Comparison of ENCODE assay signal across 8 cellular contexts in the genomic region with DNA sequence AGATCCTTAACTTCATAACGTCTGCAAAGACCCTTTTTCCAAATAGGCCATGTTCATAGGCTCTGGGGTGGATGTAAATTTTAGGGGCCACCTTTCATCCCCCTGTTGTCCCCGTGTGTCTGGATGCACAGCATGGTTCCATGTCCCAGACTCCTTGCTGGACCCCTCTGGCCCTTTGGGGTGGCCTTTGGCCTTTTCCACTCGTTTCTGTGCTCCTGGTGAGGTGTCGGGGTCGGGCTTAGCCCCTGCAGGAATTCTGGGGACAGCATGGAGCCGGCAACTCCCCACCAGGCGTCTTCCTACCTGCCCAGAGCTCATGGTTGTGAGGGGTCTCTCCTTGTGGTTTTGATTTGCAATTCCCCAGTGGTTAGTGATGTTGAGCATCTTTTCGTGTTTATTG.
DNase-seq lines count a peak whose midpoint lies in the region; ATAC-seq and TF ChIP-seq lines count a peak whose summit lies in the region.

No MANE protein-coding gene starts in this region.

- no peaks in the 10 kb centered on the region for H3K36me3 Mint-ChIP-seq in stimulated activated naive CD8-positive, alpha-beta T cell treated with anti-CD3 and anti-CD28 coated beads, Interleukin-15, Interleukin-2, amounts not matched to agents 100 ng/mL and 50 ng/mL, for 24 hours (ENCODE audit: low read depth)

- H3K4me1 Mint-ChIP-seq in stimulated activated naive CD8-positive, alpha-beta T cell treated with anti-CD3 and anti-CD28 coated beads, Interleukin-15, Interleukin-2, amounts not matched to agents 100 ng/mL and 50 ng/mL, for 24 hours (ENCODE audit: low read depth), result peaks cover 65% of the 10 kb centered on the region

- no peak for TF ChIP-seq POLR2A in vagina (IDR thresholded peaks at IDR 0.05)

- no peaks in the 10 kb centered on the region for H3K9me3 Mint-ChIP-seq in stimulated activated naive CD8-positive, alpha-beta T cell treated with anti-CD3 and anti-CD28 coated beads, Interleukin-15, Interleukin-2, amounts not matched to agents 100 ng/mL and 50 ng/mL, for 24 hours

- H3K9me3 ChIP-seq in muscle layer of duodenum (ENCODE audit: control insufficient read depth in 1 of 2, low read length in 2 of 2) (no peaks in the 10 kb centered on the region), vagina (no peaks in the 10 kb centered on the region)

- ATAC-seq in stimulated activated naive CD8-positive, alpha-beta T cell treated with anti-CD3 and anti-CD28 coated beads, Interleukin-15, Interleukin-2, amounts not matched to agents 100 U/mL and 50 U/mL, for 24 hours, result no peak
- no peak for ATAC-seq in HG03025 (IDR thresholded peaks at IDR 0.05; ENCODE audit: low FRiP score, unreplicated experiment)

- intact Hi-C loops in vagina (cut with DNase I), result no loop called here

- H3K4me1 ChIP-seq in muscle layer of duodenum (ENCODE audit: control insufficient read depth in 1 of 2, insufficient read depth in 2 of 2, low read length in 2 of 2) (peaks cover 16 to 41% of the 10 kb centered on the region in 2 donors), vagina (peaks cover 69% of the 10 kb centered on the region)

- DNase-seq in stimulated activated naive CD8-positive, alpha-beta T cell treated with anti-CD3 and anti-CD28 coated beads, Interleukin-15, Interleukin-2, amounts not matched to agents 100 U/mL and 50 U/mL, for 24 hours, result no peak
- DNase-seq in caudate nucleus (lab: John Stamatoyannopoulos, UW) (no peak), vagina (ENCODE audit: extremely low spot score in 2 of 2) (peak; percentile 64 to 85), amniotic stem cell (lab: John Stamatoyannopoulos, UW) (no peak)
- no peak for DNase-seq in effector CD4-positive, alpha-beta T cell

- H3K27me3 ChIP-seq in muscle layer of duodenum (ENCODE audit: low read depth, low read length) (no peaks in the 10 kb centered on the region), vagina (no peaks in the 10 kb centered on the region)

- H3K4me3 ChIP-seq in muscle layer of duodenum (ENCODE audit: low read depth in 1 of 2, low read length in 2 of 2) (no peak overlapping the region), vagina (peak overlapping the region; percentile 21 to 41)

- peak overlapping the region; percentile 70 for H3K27ac ChIP-seq in caudate nucleus (ENCODE audit: low read depth, low read length)
- H3K27ac ChIP-seq in muscle layer of duodenum (ENCODE audit: low read length), result peak overlapping the region; percentile 77
- peak overlapping the region; percentile 97 for H3K27ac ChIP-seq in vagina

- H3K27me3 Mint-ChIP-seq in stimulated activated naive CD8-positive, alpha-beta T cell treated with anti-CD3 and anti-CD28 coated beads, Interleukin-15, Interleukin-2, amounts not matched to agents 100 ng/mL and 50 ng/mL, for 24 hours, result no peaks in the 10 kb centered on the region

- TF ChIP-seq CTCF in vagina (IDR thresholded peaks at IDR 0.05), result no peak

- H3K4me3 Mint-ChIP-seq in stimulated activated naive CD8-positive, alpha-beta T cell treated with anti-CD3 and anti-CD28 coated beads, Interleukin-15, Interleukin-2, amounts not matched to agents 100 ng/mL and 50 ng/mL, for 24 hours, result peak overlapping the region; percentile 53

- H3K27ac Mint-ChIP-seq in stimulated activated naive CD8-positive, alpha-beta T cell treated with anti-CD3 and anti-CD28 coated beads, Interleukin-15, Interleukin-2, amounts not matched to agents 100 ng/mL and 50 ng/mL, for 24 hours, result peak overlapping the region; percentile 93

- peaks cover 0 to 6% of the 10 kb centered on the region in 2 donors for H3K36me3 ChIP-seq in muscle layer of duodenum (ENCODE audit: control insufficient read depth in 1 of 2, insufficient read depth in 2 of 2, low read length in 2 of 2)
- no peaks in the 10 kb centered on the region for H3K36me3 ChIP-seq in vagina

Comparison
In these comparisons a context has a peak if more than half of its experiments do, and no peak if none do; other contexts are left out.
1. DNase-seq: peak in vagina (2 of 2); none in stimulated activated naive CD8-positive, alpha-beta T cell treated with anti-CD3 and anti-CD28 coated beads, Interleukin-15, Interleukin-2, amounts not matched to agents 100 U/mL and 50 U/mL, for 24 hours (single experiment), caudate nucleus (0 of 61), effector CD4-positive, alpha-beta T cell (single experiment) and amniotic stem cell (single experiment).
2. H3K4me3 ChIP-seq: peak in vagina (2 of 2); none in muscle layer of duodenum (0 of 2).
3. Peak in every context shown above with its lines, with median percentiles within 50 percentile points of each other: H3K27ac ChIP-seq.